Comparison of ENCODE assay signal across 28 cellular contexts in genomic region chr11:68660066-68660810, GRCh38. TPM values are rescaled to one million over a fixed set of nuclear protein-coding genes. Genes with fewer than 3 reads are reported as not detected.
"Had no signal": no experiment of that assay in that cellular context is flagged by ENCODE, and none has a peak within 500 bp of the region (broad histone marks: within the 10 kb centered on the region; RNA-seq: fewer than 3 reads in every experiment).

No MANE protein-coding gene starts in this region.

- H3K4me1 ChIP-seq: body of pancreas had no signal

- H3K9me3 Mint-ChIP-seq: activated CD4-positive, alpha-beta T cell treated with anti-CD3 and anti-CD28 coated beads, Interleukin-2, amount 10 ng/mL, durations not matched to agents 24 days and 14 days; activated naive CD8-positive, alpha-beta T cell treated with anti-CD3 and anti-CD28 coated beads, Interleukin-2, amount 10 ng/mL, durations not matched to agents 7 days and 5 days; activated T-cell treated with anti-CD3 and anti-CD28 coated beads, Interleukin-2, amount 50 U/mL, for 72 hours; activated T-helper 17 cell treated with anti-CD3 and anti-CD28 coated beads, Interleukin-2, amount 50 U/mL, for 72 hours had no signal

- H3K27ac ChIP-seq: body of pancreas, PC-9, RWPE1 had no signal

- H3K36me3 ChIP-seq: MG63 had no signal

- H3K36me3 Mint-ChIP-seq: activated naive CD8-positive, alpha-beta T cell treated with anti-CD3 and anti-CD28 coated beads, Interleukin-2, amount 10 ng/mL, durations not matched to agents 7 days and 5 days had no signal

- H3K9me3 ChIP-seq: MG63 had no signal

- H3K27me3 ChIP-seq: body of pancreas, MG63 had no signal

- H3K4me3 Mint-ChIP-seq: activated CD4-positive, alpha-beta T cell treated with anti-CD3 and anti-CD28 coated beads, Interleukin-2, amount 10 ng/mL, durations not matched to agents 24 days and 14 days; activated CD8-positive, alpha-beta T cell treated with anti-CD3 and anti-CD28 coated beads for 36 hours; activated naive CD8-positive, alpha-beta T cell treated with anti-CD3 and anti-CD28 coated beads, Interleukin-2, amount 10 ng/mL, durations not matched to agents 7 days and 5 days; activated T-cell treated with anti-CD3 and anti-CD28 coated beads, Interleukin-2, amount 50 U/mL, for 72 hours; activated T-helper 17 cell treated with anti-CD3 and anti-CD28 coated beads, Interleukin-2, amount 50 U/mL, for 72 hours had no signal

- H3K27me3 Mint-ChIP-seq: activated CD4-positive, alpha-beta T cell treated with anti-CD3 and anti-CD28 coated beads, Interleukin-2, amount 10 ng/mL, durations not matched to agents 24 days and 14 days had no signal

- H3K4me2 ChIP-seq: PC-9 had no signal

- H3K4me3 ChIP-seq: body of pancreas, MG63, PC-9 had no signal

- H3K27ac Mint-ChIP-seq: activated CD4-positive, alpha-beta T cell treated with anti-CD3 and anti-CD28 coated beads, Interleukin-2, amount 10 ng/mL, durations not matched to agents 24 days and 14 days; activated CD8-positive, alpha-beta T cell treated with anti-CD3 and anti-CD28 coated beads for 36 hours; activated naive CD8-positive, alpha-beta T cell treated with anti-CD3 and anti-CD28 coated beads, Interleukin-2, amount 10 ng/mL, durations not matched to agents 7 days and 5 days; activated T-cell treated with anti-CD3 and anti-CD28 coated beads, Interleukin-2, amount 50 U/mL, for 72 hours; activated T-helper 17 cell treated with anti-CD3 and anti-CD28 coated beads, Interleukin-2, amount 50 U/mL, for 72 hours had no signal

- ATAC-seq: activated CD8-positive, alpha-beta T cell treated with anti-CD3 and anti-CD28 coated beads for 36 hours; activated T-cell treated with anti-CD3 and anti-CD28 coated beads, Interleukin-2, amount 50 U/mL, for 72 hours; activated T-helper 17 cell treated with anti-CD3 and anti-CD28 coated beads, Interleukin-2, amount 50 U/mL, for 72 hours; body of pancreas had no signal

- DNase-seq: activated CD4-positive, alpha-beta T cell treated with anti-CD3 and anti-CD28 coated beads, Interleukin-2, amount 10 ng/mL, durations not matched to agents 24 days and 14 days; activated CD4-positive, alpha-beta T cell treated with anti-CD3 and anti-CD28 coated beads, Interleukin-2, amount 50 U/mL, for 4 hours; activated CD8-positive, alpha-beta T cell treated with anti-CD3 and anti-CD28 coated beads for 36 hours; activated naive CD4-positive, alpha-beta T cell; activated naive CD4-positive, alpha-beta T cell treated with anti-CD3 and anti-CD28 coated beads, Interleukin-2, amount 50 U/mL, for 16 hours; activated naive CD8-positive, alpha-beta T cell treated with anti-CD3 and anti-CD28 coated beads, Interleukin-2, amount 10 ng/mL, durations not matched to agents 7 days and 5 days; activated T-cell treated with anti-CD3 and anti-CD28 coated beads, Interleukin-2, amount 50 U/mL, for 1 hour; activated T-cell treated with anti-CD3 and anti-CD28 coated beads, Interleukin-2, amount 50 U/mL, for 72 hours; body of pancreas; central memory CD4-positive, alpha-beta T cell; Karpas-422; KBM-7; MG63; NCI-H1048; NCI-H1105 treated with DMSO at 0.1 percent for 48 hours; NCI-H1436 treated with DMSO at 0.1 percent for 48 hours; NCI-H1694 treated with DMSO at 0.1 percent for 48 hours; NCI-H2029; NCI-H524 treated with DMSO at 0.1 percent for 48 hours; SW 1271; T-helper 1 cell; T-helper 2 cell; T-helper 9 cell had no signal

- H3K4me1 Mint-ChIP-seq: activated CD4-positive, alpha-beta T cell treated with anti-CD3 and anti-CD28 coated beads, Interleukin-2, amount 10 ng/mL, durations not matched to agents 24 days and 14 days; activated T-helper 17 cell treated with anti-CD3 and anti-CD28 coated beads, Interleukin-2, amount 50 U/mL, for 72 hours had no signal

RNA-seq across cellular contexts. Expression of gene GAL, which starts 24.1 kb away (rescaled TPM):
- total RNA-seq: activated naive CD8-positive, alpha-beta T cell treated with anti-CD3 and anti-CD28 coated beads, Interleukin-2, amount 10 ng/mL, durations not matched to agents 7 days and 5 days; OCI-LY7; Right ventricle myocardium inferior had no signal
